ENCODE assay signal across 15 cellular contexts in genomic region chr5:98443916-98444315, GRCh38.
DNase-seq lines count a peak whose midpoint lies in the region; ATAC-seq and TF ChIP-seq lines count a peak whose summit lies in the region.
"Had no signal": no experiment of that assay in that cellular context is flagged by ENCODE, and none has a peak within 500 bp of the region (broad histone marks: within the 10 kb centered on the region; RNA-seq: fewer than 3 reads in every experiment).

No MANE protein-coding gene starts in this region.

- H3K9ac ChIP-seq in IMR-90 (ENCODE audit: low read depth, low read length) (no peak overlapping the region), mesendoderm (ENCODE audit: low read length) (no peak overlapping the region), neural progenitor cell (no peak overlapping the region)

- H3K36me3 ChIP-seq in IMR-90 (ENCODE audit: control insufficient read depth, insufficient read depth, low read length), result no peaks in the 10 kb centered on the region
- H3K36me3 ChIP-seq in mesendoderm (ENCODE audit: control insufficient read depth, insufficient read depth, low read length), result no peaks in the 10 kb centered on the region
- no peaks in the 10 kb centered on the region for H3K36me3 ChIP-seq in neural progenitor cell

- peak overlapping the region; percentile 36; the same call in 1 of the 2 replicates for H3K18ac ChIP-seq in IMR-90 (ENCODE audit: low read depth, low read length)
- no peak overlapping the region for H3K18ac ChIP-seq in mesendoderm (ENCODE audit: low read length)

- peaks cover 18% of the 10 kb centered on the region for H3K9me3 ChIP-seq in IMR-90 (ENCODE audit: control insufficient read depth, insufficient read depth, low read length)
- peaks cover 8% of the 10 kb centered on the region for H3K9me3 ChIP-seq in neural progenitor cell (ENCODE audit: low read depth)
- H3K9me3 ChIP-seq: Caco-2 had no signal

- H3K4me3 Mint-ChIP-seq in naive thymus-derived CD8-positive, alpha-beta T cell, result no peak overlapping the region
- H3K4me3 Mint-ChIP-seq in neural progenitor cell, result no peak overlapping the region
- H3K4me3 Mint-ChIP-seq: CD14-positive monocyte; CD8-positive, alpha-beta T cell; HFFc6 had no signal

- intact Hi-C loops in IMR-90 (cut with micrococcal nuclease), result no loop called here

- DNase-seq in IMR-90, result no peak
- peak; percentile 54 for DNase-seq in astrocyte of the spinal cord (ENCODE audit: low read depth, low spot score)
- no peak for DNase-seq in mesendoderm
- DNase-seq in naive thymus-derived CD8-positive, alpha-beta T cell, result no peak
- no peak for DNase-seq in activated CD4-positive, alpha-beta T cell treated with anti-CD3 and anti-CD28 coated beads, Interleukin-2, amount 50 U/mL, for 48 hours
- DNase-seq in neural progenitor cell (ENCODE audit: low spot score), result no peak
- DNase-seq: Caco-2; CD8-positive, alpha-beta T cell; DND-41; GF-D8; HCEC 1CT; HFFc6 had no signal

- H3K4me3 ChIP-seq in IMR-90 (ENCODE audit: insufficient read depth, low read depth, low read length) (no peak overlapping the region), astrocyte of the spinal cord (ENCODE audit: low read depth, low read length) (no peak overlapping the region), mesendoderm (ENCODE audit: low read length) (peak overlapping the region; percentile 3), neural progenitor cell (no peak overlapping the region)

- no peak overlapping the region; the same call in 2 of the 3 replicates for H2BK15ac ChIP-seq in IMR-90 (ENCODE audit: low read depth, low read length)
- no peak overlapping the region for H2BK15ac ChIP-seq in mesendoderm (replicated peaks; ENCODE audit: low read depth)

- in situ Hi-C loops in IMR-90 (cut with MboI; ENCODE audit: low sequenced_read_pairs) (no loop called here), astrocyte of the spinal cord (cut with HindIII; ENCODE audit: low sequenced_read_pairs) (no loop called here)

- no peak for TF ChIP-seq RAD21 in IMR-90 (IDR thresholded peaks at IDR 0.05; ENCODE audit: low read length)

- H3K4me2 ChIP-seq in IMR-90 (ENCODE audit: low read depth, low read length) (no peak overlapping the region), mesendoderm (ENCODE audit: low read length) (no peak overlapping the region), neural progenitor cell (no peak overlapping the region)

- H3F3A ChIP-seq in neural progenitor cell (ENCODE audit: low read depth), result no peaks in the 10 kb centered on the region

- no peak for TF ChIP-seq CTCF in IMR-90 (conservative IDR thresholded peaks at IDR 0.05; ENCODE audit: low read depth, low read length)
- TF ChIP-seq CTCF in astrocyte of the spinal cord (IDR thresholded peaks at IDR 0.05; ENCODE audit: low read depth, low read length), result no peak
- no peak for TF ChIP-seq CTCF in neural progenitor cell (IDR thresholded peaks at IDR 0.05)

- H3K4me1 ChIP-seq in IMR-90 (ENCODE audit: control insufficient read depth, insufficient read depth, low read length) (no peaks in the 10 kb centered on the region), mesendoderm (ENCODE audit: control insufficient read depth, low read depth, low read length) (no peaks in the 10 kb centered on the region), neural progenitor cell (no peaks in the 10 kb centered on the region)
- H3K4me1 ChIP-seq: Caco-2 had no signal

- no TSS peak for BruUV-seq in IMR-90 (replicated peaks; lab: Mats Ljungman, UMichigan)

- H3K4ac ChIP-seq in IMR-90 (ENCODE audit: low read depth, low read length) (no peak overlapping the region), mesendoderm (ENCODE audit: low read depth, low read length) (no peak overlapping the region)

- no peak overlapping the region for H2BK20ac ChIP-seq in IMR-90 (ENCODE audit: low read depth, low read length)

- no peaks in the 10 kb centered on the region for H3K79me2 ChIP-seq in mesendoderm (ENCODE audit: control insufficient read depth, insufficient read depth, low read length)
- no peaks in the 10 kb centered on the region for H3K79me2 ChIP-seq in neural progenitor cell (ENCODE audit: low read depth)

- no peaks in the 10 kb centered on the region for H3K27me3 ChIP-seq in IMR-90 (ENCODE audit: control insufficient read depth, insufficient read depth, low read length)
- no peaks in the 10 kb centered on the region for H3K27me3 ChIP-seq in mesendoderm (ENCODE audit: insufficient read depth, low read length, poor library complexity)
- no peaks in the 10 kb centered on the region for H3K27me3 ChIP-seq in neural progenitor cell

- H4K91ac ChIP-seq in IMR-90 (ENCODE audit: insufficient read depth, low read depth, low read length), result no peak overlapping the region

- TF ChIP-seq POLR2A in IMR-90 (IDR thresholded peaks at IDR 0.05; ENCODE audit: low read depth, low read length), result no peak

- peaks cover 2 to 22% (median 15%) of the 10 kb centered on the region in 9 donors for H3K9me3 Mint-ChIP-seq in naive thymus-derived CD8-positive, alpha-beta T cell
- H3K9me3 Mint-ChIP-seq in neural progenitor cell, result peaks cover 22% of the 10 kb centered on the region

- no peak overlapping the region for H2BK5ac ChIP-seq in IMR-90 (ENCODE audit: low read depth, low read length, poor library complexity, severe bottlenecking)
- H2BK5ac ChIP-seq in mesendoderm (ENCODE audit: low read length), result no peak overlapping the region

- no CpG with 5 or more reads among the region's 1 CpG for WGBS in IMR-90 (ENCODE audit: extremely low coverage in 2 of 2, insufficient read length in 1 of 2), 2 experiments
- WGBS in mesendoderm (ENCODE audit: extremely low coverage, insufficient coverage, low lambda C conversion rate), result no CpG with 5 or more reads among the region's 1 CpG

- peaks cover 0 to 9% (median 0%) of the 10 kb centered on the region in 3 donors for H3K36me3 Mint-ChIP-seq in naive thymus-derived CD8-positive, alpha-beta T cell
- H3K36me3 Mint-ChIP-seq in neural progenitor cell, result no peaks in the 10 kb centered on the region
- H3K36me3 Mint-ChIP-seq: CD14-positive monocyte; CD8-positive, alpha-beta T cell had no signal

- peaks cover 0 to 6% (median 0%) of the 10 kb centered on the region in 5 donors for H3K27me3 Mint-ChIP-seq in naive thymus-derived CD8-positive, alpha-beta T cell
- no peaks in the 10 kb centered on the region for H3K27me3 Mint-ChIP-seq in neural progenitor cell (ENCODE audit: insufficient read depth, low read depth)

- H2AK5ac ChIP-seq in IMR-90 (ENCODE audit: low read depth, low read length) (no peak overlapping the region), mesendoderm (ENCODE audit: low read length) (no peak overlapping the region)

- H3K14ac ChIP-seq in IMR-90 (replicated peaks; ENCODE audit: low read depth, low read length), result no peak overlapping the region

- no peaks in the 10 kb centered on the region for H3K79me1 ChIP-seq in IMR-90 (ENCODE audit: low read depth in 1 of 2, low read length in 2 of 2)
- no peaks in the 10 kb centered on the region for H3K79me1 ChIP-seq in mesendoderm (ENCODE audit: low read length)

- no peak overlapping the region for H2AFZ ChIP-seq in IMR-90 (replicated peaks; ENCODE audit: low read length, poor library complexity)
- no peak overlapping the region for H2AFZ ChIP-seq in neural progenitor cell (replicated peaks)

- no peak overlapping the region for H3K27ac ChIP-seq in IMR-90 (ENCODE audit: insufficient read depth, low read length)
- H3K27ac ChIP-seq in mesendoderm (ENCODE audit: low read depth, low read length), result no peak overlapping the region
- no peak overlapping the region for H3K27ac ChIP-seq in neural progenitor cell

- no peak overlapping the region for H4K5ac ChIP-seq in IMR-90 (ENCODE audit: low read depth, low read length)
- H4K5ac ChIP-seq in mesendoderm (ENCODE audit: low read length), result no peak overlapping the region

- POLR2A ChIA-PET in IMR-90 (lab: Charles Lee; ENCODE audit: unreplicated experiment), result no interaction called here
- POLR2A ChIA-PET in naive thymus-derived CD8-positive, alpha-beta T cell (lab: Charles Lee), result no interaction called here

- no peak overlapping the region for H2AK9ac ChIP-seq in IMR-90 (replicated peaks; ENCODE audit: low read depth, low read length, poor library complexity)

- no peak overlapping the region for H3K23ac ChIP-seq in IMR-90 (ENCODE audit: low read depth, low read length)
- no peak overlapping the region for H3K23ac ChIP-seq in mesendoderm (ENCODE audit: low read length)

- CTCF ChIA-PET in IMR-90 (lab: Yijun Ruan, JAX), result no interaction called here

- H2BK120ac ChIP-seq in IMR-90 (ENCODE audit: low read depth, low read length), result no peak overlapping the region
- H2BK120ac ChIP-seq in mesendoderm (ENCODE audit: low read depth, low read length), result no peak overlapping the region

- H3K4me1 Mint-ChIP-seq in naive thymus-derived CD8-positive, alpha-beta T cell, result no peaks in the 10 kb centered on the region
- no peaks in the 10 kb centered on the region for H3K4me1 Mint-ChIP-seq in neural progenitor cell
- H3K4me1 Mint-ChIP-seq: CD14-positive monocyte had no signal

- dilution Hi-C loops in IMR-90 (cut with HindIII; ENCODE audit: low sequenced_read_pairs, unreplicated experiment), result no loop called here

- no peak overlapping the region for H3K27ac Mint-ChIP-seq in naive thymus-derived CD8-positive, alpha-beta T cell
- no peak overlapping the region for H3K27ac Mint-ChIP-seq in neural progenitor cell
- H3K27ac Mint-ChIP-seq: CD14-positive monocyte; CD8-positive, alpha-beta T cell; HFFc6 had no signal

- ATAC-seq in IMR-90 (ENCODE audit: low read depth) (no peak), GM18519 (IDR thresholded peaks at IDR 0.05; ENCODE audit: low FRiP score, unreplicated experiment) (no peak)
- no peak for ATAC-seq in naive thymus-derived CD8-positive, alpha-beta T cell
- ATAC-seq: CD8-positive, alpha-beta T cell; HepG2 had no signal

- H3K56ac ChIP-seq in IMR-90 (ENCODE audit: extremely low read depth, insufficient read depth, low read length) (no peak overlapping the region), mesendoderm (ENCODE audit: low read length) (no peak overlapping the region)

- H4K8ac ChIP-seq in IMR-90 (ENCODE audit: low read depth in 2 of 2, low read length in 2 of 2), result no peak overlapping the region
- no peak overlapping the region for H4K8ac ChIP-seq in mesendoderm (ENCODE audit: low read depth, low read length)

- H4K20me1 ChIP-seq in IMR-90 (ENCODE audit: insufficient read depth, low read length) (no peaks in the 10 kb centered on the region), neural progenitor cell (ENCODE audit: low read depth) (no peaks in the 10 kb centered on the region)

- no peaks in the 10 kb centered on the region for H3K9me1 ChIP-seq in IMR-90 (ENCODE audit: insufficient read depth, low read length)

TF ChIP-seq in IMR-90, 13 proteins besides CTCF, POLR2A, EP300 and RAD21 (continues in another document):
- no peak for TF ChIP-seq MAFK (IDR thresholded peaks at IDR 0.05; ENCODE audit: low read depth, low read length)
- no peak for TF ChIP-seq ELK1 (IDR thresholded peaks at IDR 0.05; ENCODE audit: borderline replicate concordance, low read depth, low read length)
